Comparison of ENCODE assay signal across 19 cellular contexts in genomic region chr1:161161652-161162051, GRCh38. TPM values are rescaled to one million over a fixed set of nuclear protein-coding genes. Genes with fewer than 3 reads are reported as not detected.
DNase-seq lines count a peak whose midpoint lies in the region; ATAC-seq, FAIRE-seq and TF ChIP-seq lines count a peak whose summit lies in the region.
"Had no signal": no experiment of that assay in that cellular context is flagged by ENCODE, and none has a peak within 500 bp of the region (broad histone marks: within the 10 kb centered on the region; RNA-seq: fewer than 3 reads in every experiment).

No MANE protein-coding gene starts in this region.

- no peak overlapping the region for H3K4me3 ChIP-seq in astrocyte (ENCODE audit: insufficient read depth, low read depth, low read length)
- H3K4me3 ChIP-seq: BLaER1, coronary artery, heart left ventricle, left ventricle myocardium inferior, mucosa of descending colon had no signal

- H3K27me3 ChIP-seq in astrocyte (ENCODE audit: insufficient read depth, low read length), result no peaks in the 10 kb centered on the region
- H3K27me3 ChIP-seq: BLaER1, heart left ventricle had no signal

- POLR2A ChIA-PET in activated CD4-positive, alpha-beta T cell treated with anti-CD3 and anti-CD28 coated beads for 36 hours (lab: Charles Lee), result interaction anchor here (0.7 kb wide), 1 partner anchor 37 kb away, joined by 4 read pairs; no protein-coding TSS in a partner anchor

- no peak overlapping the region for H3K9ac ChIP-seq in astrocyte (ENCODE audit: low read length)

- no TSS peak for BruUV-seq in Calu3 (replicated peaks; lab: Mats Ljungman, UMichigan)

- peaks cover 14% of the 10 kb centered on the region for H3K36me3 ChIP-seq in astrocyte (ENCODE audit: insufficient read depth, low read length)

- peaks cover 30% of the 10 kb centered on the region for H3K79me2 ChIP-seq in astrocyte (ENCODE audit: insufficient read depth, low read length)

- no peaks in the 10 kb centered on the region for H3K9me3 Mint-ChIP-seq in activated CD4-positive, alpha-beta T cell treated with anti-CD3 and anti-CD28 coated beads for 36 hours (ENCODE audit: low read depth)
- H3K9me3 Mint-ChIP-seq in Calu3 (ENCODE audit: low read depth, unreplicated experiment) (no peaks in the 10 kb centered on the region), astrocyte (ENCODE audit: unreplicated experiment) (no peaks in the 10 kb centered on the region), neural crest cell (no peaks in the 10 kb centered on the region), HFFc6 (no peaks in the 10 kb centered on the region)
- H3K9me3 Mint-ChIP-seq: H9 had no signal

- no peak overlapping the region for H3K4me2 ChIP-seq in astrocyte (ENCODE audit: low read length)

- peaks cover 47% of the 10 kb centered on the region for H3K36me3 Mint-ChIP-seq in activated CD4-positive, alpha-beta T cell treated with anti-CD3 and anti-CD28 coated beads for 36 hours (ENCODE audit: low read depth)
- peaks cover 80% of the 10 kb centered on the region for H3K36me3 Mint-ChIP-seq in Calu3 (ENCODE audit: insufficient read depth, unreplicated experiment)
- H3K36me3 Mint-ChIP-seq in astrocyte (ENCODE audit: low read depth, unreplicated experiment), result peaks cover 6% of the 10 kb centered on the region
- peaks cover 5% of the 10 kb centered on the region for H3K36me3 Mint-ChIP-seq in neural crest cell (ENCODE audit: low read depth)
- peaks cover 21% of the 10 kb centered on the region; the same call in 1 of the 2 replicates for H3K36me3 Mint-ChIP-seq in HFFc6 (ENCODE audit: low read depth)

- no peaks in the 10 kb centered on the region for H3K27me3 Mint-ChIP-seq in activated CD4-positive, alpha-beta T cell treated with anti-CD3 and anti-CD28 coated beads for 36 hours
- H3K27me3 Mint-ChIP-seq in Calu3 (ENCODE audit: unreplicated experiment) (no peaks in the 10 kb centered on the region), astrocyte (ENCODE audit: low read depth, unreplicated experiment) (no peaks in the 10 kb centered on the region), neural crest cell (ENCODE audit: low read depth) (no peaks in the 10 kb centered on the region), HFFc6 (ENCODE audit: insufficient read depth) (no peaks in the 10 kb centered on the region; the same call in none of the 2 replicates)

- H3K4me1 Mint-ChIP-seq in activated CD4-positive, alpha-beta T cell treated with anti-CD3 and anti-CD28 coated beads for 36 hours, result peaks cover 49% of the 10 kb centered on the region
- H3K4me1 Mint-ChIP-seq in Calu3 (ENCODE audit: low read depth, unreplicated experiment) (peaks cover 37% of the 10 kb centered on the region), astrocyte (ENCODE audit: low read depth, unreplicated experiment) (peaks cover 19% of the 10 kb centered on the region), neural crest cell (peaks cover 47% of the 10 kb centered on the region), HFFc6 (ENCODE audit: low read depth) (peaks cover 34% of the 10 kb centered on the region)

- FAIRE-seq in astrocyte (lab: Jason Lieb, UNC), result no peak
- FAIRE-seq: A204.1, endothelial cell of umbilical vein had no signal

- H3K9me3 ChIP-seq in astrocyte (ENCODE audit: insufficient read depth, low read depth, low read length), result no peaks in the 10 kb centered on the region
- H3K9me3 ChIP-seq: BLaER1, heart left ventricle, left ventricle myocardium inferior, mucosa of descending colon had no signal

- DNase-seq in activated CD4-positive, alpha-beta T cell treated with anti-CD3 and anti-CD28 coated beads for 36 hours, result no peak
- no peak for DNase-seq in activated CD4-positive, alpha-beta T cell treated with anti-CD3 and anti-CD28 coated beads, Interleukin-2, amount 50 U/mL, for 48 hours
- DNase-seq in Calu3, result no peak
- DNase-seq in astrocyte (ENCODE audit: low read depth), result no peak
- DNase-seq in neural crest cell (ENCODE audit: low read depth, low spot score), result no peak
- no peak for DNase-seq in OCI-M1 (lab: John Stamatoyannopoulos, UW)
- no peak for DNase-seq in left lobe of liver (ENCODE audit: low spot score)
- no peak for DNase-seq in HFFc6
- DNase-seq: activated naive CD4-positive, alpha-beta T cell treated with anti-CD3 and anti-CD28 coated beads, Interleukin-2, amount 50 U/mL, for 16 hours; H9; heart left ventricle; left ventricle myocardium inferior; mucosa of descending colon; NCI-H524 treated with DMSO at 0.1 percent for 48 hours; stimulated activated CD4-positive, alpha-beta T cell treated with anti-CD3 and anti-CD28 coated beads, Interleukin-12 subunit alpha, Interleukin-12 subunit beta, amount 100 ng/mL, for 4 hours had no signal

- H4K20me1 ChIP-seq in astrocyte (ENCODE audit: insufficient read depth, low read length), result no peaks in the 10 kb centered on the region
- H4K20me1 ChIP-seq: BLaER1 had no signal

- H3K4me3 Mint-ChIP-seq in activated CD4-positive, alpha-beta T cell treated with anti-CD3 and anti-CD28 coated beads for 36 hours, result no peak overlapping the region
- H3K4me3 Mint-ChIP-seq in Calu3 (ENCODE audit: low read depth, unreplicated experiment) (peak overlapping the region; percentile 94), astrocyte (ENCODE audit: unreplicated experiment) (peak overlapping the region; percentile 42), neural crest cell (peak overlapping the region; percentile 94), HFFc6 (no peak overlapping the region)

- intact Hi-C loops in activated CD4-positive, alpha-beta T cell treated with anti-CD3 and anti-CD28 coated beads for 36 hours (cut with DNase I, micrococcal nuclease), result no loop called here
- intact Hi-C loops in Calu3 (cut with micrococcal nuclease; ENCODE audit: unreplicated experiment), result no loop called here

- H3K4me1 ChIP-seq in astrocyte (ENCODE audit: insufficient read depth, low read length), result peaks cover 19% of the 10 kb centered on the region

- H2AFZ ChIP-seq in astrocyte (ENCODE audit: low read depth, low read length), result no peak overlapping the region

- H3K27ac ChIP-seq in astrocyte (ENCODE audit: low read depth, low read length), result no peak overlapping the region
- H3K27ac ChIP-seq: BLaER1, coronary artery, heart left ventricle, left ventricle myocardium inferior had no signal

- TF ChIP-seq CTCF in Calu3 (IDR thresholded peaks at IDR 0.05; ENCODE audit: unreplicated experiment) (no peak), astrocyte (IDR thresholded peaks at IDR 0.05; ENCODE audit: insufficient read depth, low read depth, low read length) (no peak), neural crest cell (conservative IDR thresholded peaks at IDR 0.05) (no peak), HFFc6 (IDR thresholded peaks at IDR 0.05) (no peak)

- CTCF ChIA-PET in activated CD4-positive, alpha-beta T cell treated with anti-CD3 and anti-CD28 coated beads for 36 hours (lab: Charles Lee), result interaction anchor here (1.6 to 1.8 kb wide), 2 partner anchors 15 to 20 kb away, joined by 3 to 5 read pairs; partner anchors contain the start of gene B4GALT3
- CTCF ChIA-PET in Calu3 (lab: Charles Lee), result interaction anchor here (0.6 kb wide), 1 partner anchor 11 kb away, joined by 4 read pairs; no protein-coding TSS in a partner anchor

- peak overlapping the region; percentile 42 for H3K27ac Mint-ChIP-seq in activated CD4-positive, alpha-beta T cell treated with anti-CD3 and anti-CD28 coated beads for 36 hours
- H3K27ac Mint-ChIP-seq in Calu3 (ENCODE audit: unreplicated experiment) (no peak overlapping the region), astrocyte (ENCODE audit: unreplicated experiment) (peak overlapping the region; percentile 11), neural crest cell (ENCODE audit: unreplicated experiment) (no peak overlapping the region), HFFc6 (no peak overlapping the region; the same call in 1 of the 2 replicates)
- H3K27ac Mint-ChIP-seq: H9 had no signal

- ATAC-seq in activated CD4-positive, alpha-beta T cell treated with anti-CD3 and anti-CD28 coated beads for 36 hours, result no peak
- no peak for ATAC-seq in left lobe of liver
- ATAC-seq: heart left ventricle, mucosa of descending colon had no signal

RNA-seq across cellular contexts. Expression of gene USP21, which starts 2.4 kb away (rescaled TPM):
- total RNA-seq in activated CD4-positive, alpha-beta T cell treated with anti-CD3 and anti-CD28 coated beads for 36 hours, result 10 to 100 TPM; 25.1 to 32.0 TPM
- total RNA-seq in Calu3 (2022) (35.8 and 40.9 TPM in 2 replicates), astrocyte (14.4 and 19.2 TPM in 2 replicates), neural crest cell (41.6 and 45.2 TPM in 2 replicates), left lobe of liver (10.2 TPM)
- total RNA-seq in HFFc6 (2021; fragmentation: NEBNext Ultra II Directional; extraction: Animal tissue kit (Norgen Biotek cat#: 25700)), result 10 to 100 TPM; 16.6 to 18.9 (median 17.2) TPM

RNA-seq across cellular contexts. Expression of gene PPOX, which starts 4.6 kb away (rescaled TPM):
- total RNA-seq in activated CD4-positive, alpha-beta T cell treated with anti-CD3 and anti-CD28 coated beads for 36 hours, result 10 to 100 TPM; 21.5 to 28.8 TPM
- total RNA-seq in Calu3 (2022) (25.7 and 27.1 TPM in 2 replicates), astrocyte (17.0 and 20.0 TPM in 2 replicates), neural crest cell (48.3 and 48.6 TPM in 2 replicates), left lobe of liver (9.3 TPM)
- total RNA-seq in HFFc6 (2021; fragmentation: NEBNext Ultra II Directional; extraction: Animal tissue kit (Norgen Biotek cat#: 25700)), result 10 to 100 TPM; 11.8 to 15.2 (median 13.5) TPM

RNA-seq across cellular contexts. Expression of gene UFC1, which starts 7.9 kb away (rescaled TPM):
- 10 to 100 TPM; 89.2 to 98.6 TPM for total RNA-seq in activated CD4-positive, alpha-beta T cell treated with anti-CD3 and anti-CD28 coated beads for 36 hours
- 77.5 and 85.8 TPM in 2 replicates for total RNA-seq in Calu3 (2022)
- total RNA-seq in astrocyte, result 87.5 and 91.0 TPM in 2 replicates
- 77.2 and 80.9 TPM in 2 replicates for total RNA-seq in neural crest cell
- total RNA-seq in left lobe of liver, result 36.1 TPM
- total RNA-seq in HFFc6 (2021; fragmentation: NEBNext Ultra II Directional; extraction: Animal tissue kit (Norgen Biotek cat#: 25700)), result 10 to 100 TPM; 83.8 to 92.6 (median 85.1) TPM

RNA-seq across cellular contexts. Expression of gene B4GALT3, which starts 15.7 kb away (rescaled TPM):
- 10 to 100 TPM; 40.5 to 51.8 TPM for total RNA-seq in activated CD4-positive, alpha-beta T cell treated with anti-CD3 and anti-CD28 coated beads for 36 hours
- total RNA-seq in Calu3 (2022) (51.9 and 59.2 TPM in 2 replicates), astrocyte (39.6 and 40.4 TPM in 2 replicates), neural crest cell (50.6 and 53.2 TPM in 2 replicates), left lobe of liver (9.1 TPM)
- total RNA-seq in HFFc6 (2021; fragmentation: NEBNext Ultra II Directional; extraction: Animal tissue kit (Norgen Biotek cat#: 25700)), result 10 to 100 TPM; 31.0 to 38.2 (median 35.4) TPM

RNA-seq across cellular contexts. Expression of gene DEDD, which starts 29.2 kb away (rescaled TPM):
- total RNA-seq in activated CD4-positive, alpha-beta T cell treated with anti-CD3 and anti-CD28 coated beads for 36 hours, result 10 to 100 TPM; 33.9 to 44.9 TPM
- total RNA-seq in Calu3 (2022) (40.4 and 45.7 TPM in 2 replicates), astrocyte (40.9 and 41.8 TPM in 2 replicates), neural crest cell (35.1 and 36.2 TPM in 2 replicates), left lobe of liver (17.6 TPM)
- total RNA-seq in HFFc6 (2021; fragmentation: NEBNext Ultra II Directional; extraction: Animal tissue kit (Norgen Biotek cat#: 25700)), result 10 to 100 TPM; 29.8 to 39.2 (median 36.0) TPM

Comparison
In these comparisons a context has a peak if more than half of its experiments do, and no peak if none do; other contexts are left out.
1. H3K27ac Mint-ChIP-seq: peak in activated CD4-positive, alpha-beta T cell treated with anti-CD3 and anti-CD28 coated beads for 36 hours (single experiment) and astrocyte (single experiment); none in Calu3 (single experiment), neural crest cell (single experiment) and HFFc6 (single experiment).
2. H3K4me3 Mint-ChIP-seq: peak in Calu3 (single experiment), astrocyte (single experiment) and neural crest cell (single experiment); none in activated CD4-positive, alpha-beta T cell treated with anti-CD3 and anti-CD28 coated beads for 36 hours (single experiment) and HFFc6 (single experiment).